Comparison of ENCODE assay signal across 27 cellular contexts in genomic region chr3:137347817-137348368, GRCh38.
DNase-seq lines count a peak whose midpoint lies in the region; ATAC-seq, FAIRE-seq and TF ChIP-seq lines count a peak whose summit lies in the region.
"Had no signal": no experiment of that assay in that cellular context is flagged by ENCODE, and none has a peak within 500 bp of the region (broad histone marks: within the 10 kb centered on the region; RNA-seq: fewer than 3 reads in every experiment).

No MANE protein-coding gene starts in this region.

- ATAC-seq in GM19025 (IDR thresholded peaks at IDR 0.05; ENCODE audit: low read depth, unreplicated experiment): peak; percentile 50
- peak; percentile 51 for ATAC-seq in HG02943 (IDR thresholded peaks at IDR 0.05; ENCODE audit: low read depth, unreplicated experiment)
- ATAC-seq in HG03469 (IDR thresholded peaks at IDR 0.05; ENCODE audit: unreplicated experiment): no peak
- ATAC-seq in HG02623 (IDR thresholded peaks at IDR 0.05; ENCODE audit: unreplicated experiment): no peak
- ATAC-seq: CD8-positive, alpha-beta T cell had no signal

- H3K27ac Mint-ChIP-seq in progenitor cell of endocrine pancreas: peak overlapping the region; percentile 60
- H3K27ac Mint-ChIP-seq: B cell; CD8-positive, alpha-beta T cell; IgD-negative memory B cell had no signal

- DNase-seq in progenitor cell of endocrine pancreas (ENCODE audit: low spot score, unreplicated experiment) (no peak), NCI-H510A treated with DMSO at 0.1 percent for 48 hours (lab: John Stamatoyannopoulos, UW) (no peak)
- DNase-seq: Caco-2; CD8-positive, alpha-beta T cell; DMS 273 treated with DMSO at 0.1 percent for 48 hours; DMS79; EL; GF-D8; MM.1S; NCI-H1048; NCI-H1417 treated with DMSO at 0.1 percent for 48 hours; NCI-H1694 treated with DMSO at 0.1 percent for 48 hours; NCI-H2081; NCI-H2227 treated with DMSO at 0.1 percent for 48 hours; NCI-H69; RPMI8226; SHP77; T-helper 1 cell had no signal

- peaks cover 13% of the 10 kb centered on the region for H3K4me1 Mint-ChIP-seq in progenitor cell of endocrine pancreas (ENCODE audit: low read depth)
- H3K4me1 Mint-ChIP-seq: B cell had no signal

- no peaks in the 10 kb centered on the region for H3K36me3 Mint-ChIP-seq in progenitor cell of endocrine pancreas (ENCODE audit: insufficient read depth)
- H3K36me3 Mint-ChIP-seq: CD8-positive, alpha-beta T cell; IgD-negative memory B cell had no signal

- no peak for TF ChIP-seq CTCF in progenitor cell of endocrine pancreas (IDR thresholded peaks at IDR 0.05; ENCODE audit: unreplicated experiment)

- H3K4me3 Mint-ChIP-seq in progenitor cell of endocrine pancreas (ENCODE audit: low read depth): no peak overlapping the region
- H3K4me3 Mint-ChIP-seq: B cell; CD8-positive, alpha-beta T cell; IgD-negative memory B cell had no signal

- H3K27me3 Mint-ChIP-seq in progenitor cell of endocrine pancreas: peaks cover 82% of the 10 kb centered on the region
- H3K27me3 Mint-ChIP-seq: B cell, IgD-negative memory B cell had no signal

- FAIRE-seq in endometrium (lab: Jason Lieb, UNC): peak; percentile 62
- FAIRE-seq: GM12892, H54 had no signal

- no peaks in the 10 kb centered on the region for H3K9me3 Mint-ChIP-seq in progenitor cell of endocrine pancreas (ENCODE audit: low read depth)
- H3K9me3 Mint-ChIP-seq: CD8-positive, alpha-beta T cell had no signal

Comparison
In these comparisons a context has a peak if more than half of its experiments do, and no peak if none do; other contexts are left out.
1. ATAC-seq: peak in GM19025 (single experiment) and HG02943 (single experiment); none in HG03469 (single experiment) and HG02623 (single experiment).